In genomic region chrX:30280428-30280827, GRCh38 we compare ENCODE assay signal across 1 cellular context.
TF ChIP-seq lines count a peak whose summit lies in the region.

No MANE protein-coding gene starts in this region.

TF ChIP-seq in K562, 482 proteins besides CTCF, POLR2A, EP300 and RAD21 (continued from another document):
- no peak for TF ChIP-seq E2F5 (CRISPR knock-in tag; IDR thresholded peaks at IDR 0.05)
- TF ChIP-seq SIN3B (IDR thresholded peaks at IDR 0.05; ENCODE audit: low read depth), result no peak
- no peak for TF ChIP-seq CREM (IDR thresholded peaks at IDR 0.05; ENCODE audit: low read depth)
- no peak for TF ChIP-seq ZNF644 (tag; IDR thresholded peaks at IDR 0.05; ENCODE audit: low read depth)
- no peak for TF ChIP-seq ATF2 (CRISPR knock-in tag; IDR thresholded peaks at IDR 0.05)
- no peak for TF ChIP-seq PKNOX1 (IDR thresholded peaks at IDR 0.05)
- no peak for TF ChIP-seq ZFX (CRISPR knock-in tag; IDR thresholded peaks at IDR 0.05)
